Comparison of ENCODE assay signal across 12 cellular contexts in the genomic region with DNA sequence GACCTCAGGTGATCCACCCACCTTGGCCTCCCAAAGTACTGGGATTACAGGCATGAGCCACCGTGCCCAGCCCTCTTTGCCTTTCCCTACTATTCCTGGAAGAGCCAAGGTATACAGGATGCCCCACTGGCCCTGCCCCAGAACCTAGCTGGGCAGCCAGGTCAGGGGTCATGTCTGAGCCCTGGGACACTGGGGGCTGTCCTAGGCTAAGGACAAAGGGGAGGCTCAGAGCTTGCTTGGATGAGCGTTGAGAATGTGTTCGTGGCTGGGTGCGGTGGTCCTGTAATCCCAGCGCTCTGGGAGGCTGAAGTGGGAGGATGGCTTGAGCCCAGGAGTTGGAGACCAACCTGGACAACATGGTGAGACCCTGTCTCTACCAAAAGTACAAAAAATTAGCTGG. TPM values are rescaled to one million over a fixed set of nuclear protein-coding genes. Genes with fewer than 3 reads are reported as not detected.
"Had no signal": no experiment of that assay in that cellular context is flagged by ENCODE, and none has a peak within 500 bp of the region (broad histone marks: within the 10 kb centered on the region; RNA-seq: fewer than 3 reads in every experiment).

No MANE protein-coding gene starts in this region.

RNA-seq across cellular contexts. Expression of gene SPDYE2, which starts 27.5 kb away (rescaled TPM):
- total RNA-seq: activated naive CD4-positive, alpha-beta T cell treated with anti-CD3 and anti-CD28 coated beads for 36 hours; activated T-helper 1 cell treated with anti-CD3 and anti-CD28 coated beads, Interleukin-12 subunit alpha, Interleukin-12 subunit beta, Interleukin-2, Interleukin-4 antibody, amounts not matched to agents 30 ng/mL and 10 ng/mL and 1 ng/mL, durations not matched to agents 14 hours and 24 hours and 36 hours; astrocyte; esophagus squamous epithelium; glomerular endothelial cell; occipital lobe; SJSA1; smooth muscle cell; T-helper 2 cell treated with Interferon-gamma antibody and Interleukin-4, amounts not matched to agents 100 ng/mL and 5 ng/mL, for 36 hours; temporal lobe; transverse colon; vagina had no signal

RNA-seq across cellular contexts. Expression of gene UPK3BL2, which starts 35.0 kb away (rescaled TPM):
- total RNA-seq: smooth muscle cell had no signal
